Comparison of ENCODE assay signal across 8 cellular contexts in genomic region chr19:14529254-14530004, GRCh38. TPM values are rescaled to one million over a fixed set of nuclear protein-coding genes. Genes with fewer than 3 reads are reported as not detected.
A peak's percentile ranks its signal among the peaks of the same experiment; 100 is the strongest.
DNase-seq lines count a peak whose midpoint lies in the region; ATAC-seq and TF ChIP-seq lines count a peak whose summit lies in the region.

TECR (plus strand) TSS chr19:14529594; CDS start chr19:14529697, 103 bp downstream.

- H4K20me1 ChIP-seq in smooth muscle cell (ENCODE audit: low read depth): peaks cover 24% of the 10 kb centered on the region

- H3K27me3 ChIP-seq in AG04450 (ENCODE audit: control insufficient read depth, insufficient read depth, low read length) (no peaks in the 10 kb centered on the region), smooth muscle cell (ENCODE audit: low read depth) (no peaks in the 10 kb centered on the region)

- CTCF ChIA-PET in AG04450 (lab: Charles Lee) (no interaction called here), WTC11 (lab: Charles Lee) (interaction anchor here (0.9 to 1.0 kb wide), 3 partner anchors 27 to 562 kb away, joined by 3 to 5 read pairs (median 4); no protein-coding TSS in a partner anchor)

- H3K36me3 ChIP-seq in smooth muscle cell (ENCODE audit: low read depth): no peaks in the 10 kb centered on the region

- no peak for TF ChIP-seq CTCF in AG04450 (IDR thresholded peaks at IDR 0.05; ENCODE audit: low read depth, low read length)
- TF ChIP-seq CTCF in WTC11 (IDR thresholded peaks at IDR 0.05): no peak
- TF ChIP-seq CTCF in cardiac fibroblast (IDR thresholded peaks at IDR 0.05; ENCODE audit: low read depth, low read length): no peak
- TF ChIP-seq CTCF in smooth muscle cell (IDR thresholded peaks at IDR 0.05; ENCODE audit: borderline replicate concordance, insufficient read depth, poor library complexity, severe bottlenecking): no peak

- H3K9me3 ChIP-seq in AG04450 (ENCODE audit: control insufficient read depth, insufficient read depth, low read length) (no peaks in the 10 kb centered on the region), smooth muscle cell (replicated peaks; ENCODE audit: low read depth) (no peaks in the 10 kb centered on the region)

- H3K27ac ChIP-seq in AG04450 (ENCODE audit: low read depth, low read length) (peak within 1 kb of the TSS; percentile 78), smooth muscle cell (ENCODE audit: low read depth) (peak within 1 kb of the TSS; percentile 86)

- DNase-seq in AG04450 (ENCODE audit: low read depth, low spot score) (peak; percentile 100), NCI-H226 (peak; percentile 99), WTC11 (ENCODE audit: low spot score) (peak; percentile 100), cardiac fibroblast (ENCODE audit: low read depth in 2 of 2) (peak; percentile 100), iPS-NIHi11 (ENCODE audit: low spot score) (peak; percentile 91), smooth muscle cell (lab: John Stamatoyannopoulos, UW; ENCODE audit: unreplicated experiment) (peak; percentile 100)

- POLR2A ChIA-PET in AG04450 (lab: Yijun Ruan, JAX) (no interaction called here), WTC11 (lab: Charles Lee) (no interaction called here)

- H3K4me3 ChIP-seq in AG04450 (ENCODE audit: low read depth, low read length) (peak within 1 kb of the TSS; percentile 97), cardiac fibroblast (replicated peaks in 1 of 2; ENCODE audit: low read depth in 2 of 2, low read length in 2 of 2) (peak within 1 kb of the TSS; percentile 92 to 97), smooth muscle cell (peak within 1 kb of the TSS; percentile 82)

- H3K27me3 Mint-ChIP-seq in WTC11 (ENCODE audit: low read depth): no peaks in the 10 kb centered on the region

- peak within 1 kb of the TSS; percentile 91 for H3K27ac Mint-ChIP-seq in WTC11

- H3K9me3 Mint-ChIP-seq in WTC11: no peaks in the 10 kb centered on the region

- ATAC-seq in GM18909 (IDR thresholded peaks at IDR 0.05; ENCODE audit: poor library complexity, unreplicated experiment) (peak; percentile 95), HG03175 (IDR thresholded peaks at IDR 0.05; ENCODE audit: unreplicated experiment) (peak; percentile 97), WTC11 (peak; percentile 98)

- peaks cover 4% of the 10 kb centered on the region; the same call in 1 of the 2 replicates for H3K36me3 Mint-ChIP-seq in WTC11

- H2AFZ ChIP-seq in smooth muscle cell (ENCODE audit: low read depth): peak within 1 kb of the TSS; percentile 82

- peaks cover 6% of the 10 kb centered on the region for H3F3A ChIP-seq in smooth muscle cell (ENCODE audit: low read depth)

- H3K4me1 Mint-ChIP-seq in WTC11: peaks cover 12% of the 10 kb centered on the region

- peak within 1 kb of the TSS; percentile 75 for H3K9ac ChIP-seq in smooth muscle cell (ENCODE audit: low read depth)

- H3K4me2 ChIP-seq in smooth muscle cell: peak within 1 kb of the TSS; percentile 89

- H3K79me2 ChIP-seq in smooth muscle cell (ENCODE audit: low read depth): peaks cover 38% of the 10 kb centered on the region

- H3K4me3 Mint-ChIP-seq in WTC11: peak within 1 kb of the TSS; percentile 90

- under 1% methylated on average over 58 of the region's 59 CpGs for WGBS in smooth muscle cell (ENCODE audit: low lambda C conversion rate)

- peaks cover 8% of the 10 kb centered on the region for H3K4me1 ChIP-seq in smooth muscle cell (ENCODE audit: low read depth)

TF ChIP-seq in WTC11, 78 proteins besides CTCF, POLR2A, EP300 and RAD21 (continues in another document):
- no peak for TF ChIP-seq FOXJ3 (CRISPR knock-in tag; IDR thresholded peaks at IDR 0.05; ENCODE audit: borderline replicate concordance)
- TF ChIP-seq MXD4 (CRISPR knock-in tag; IDR thresholded peaks at IDR 0.05; ENCODE audit: borderline replicate concordance): no peak
- TF ChIP-seq MLX (CRISPR knock-in tag; IDR thresholded peaks at IDR 0.05): no peak
- TF ChIP-seq AFF4 (CRISPR knock-in tag; IDR thresholded peaks at IDR 0.05; ENCODE audit: borderline replicate concordance): no peak
- no peak for TF ChIP-seq ZNF671 (CRISPR knock-in tag; IDR thresholded peaks at IDR 0.05)
- TF ChIP-seq OVOL2 (CRISPR knock-in tag; IDR thresholded peaks at IDR 0.05; ENCODE audit: borderline replicate concordance): no peak
- TF ChIP-seq TCF7 (CRISPR knock-in tag; IDR thresholded peaks at IDR 0.05; ENCODE audit: low read depth): no peak
- TF ChIP-seq NR1H2 (CRISPR knock-in tag; IDR thresholded peaks at IDR 0.05): no peak
- no peak for TF ChIP-seq SMAD4 (CRISPR knock-in tag; IDR thresholded peaks at IDR 0.05)
- no peak for TF ChIP-seq NR3C1 (CRISPR knock-in tag; conservative IDR thresholded peaks at IDR 0.05; ENCODE audit: low read depth)
- no peak for TF ChIP-seq IRF1 (CRISPR knock-in tag; IDR thresholded peaks at IDR 0.05)
- TF ChIP-seq USF1 (CRISPR knock-in tag; IDR thresholded peaks at IDR 0.05): peak; percentile 61; the same call in 1 of the 2 replicates
- peak; percentile 23; the same call in 1 of the 2 replicates for TF ChIP-seq HMGA2 (CRISPR knock-in tag; IDR thresholded peaks at IDR 0.05)
- no peak for TF ChIP-seq ATF2 (CRISPR knock-in tag; IDR thresholded peaks at IDR 0.05; ENCODE audit: borderline replicate concordance, low read depth)
- no peak for TF ChIP-seq ZBTB43 (CRISPR knock-in tag; IDR thresholded peaks at IDR 0.05)

RNA-seq across cellular contexts. Expression of gene TECR, which starts in this region (rescaled TPM):
- 59.6 and 70.2 TPM in 2 replicates for polyA plus RNA-seq in AG04450 (2011; rRNA removed)
- 113 and 191 TPM in 2 replicates for polyA minus RNA-seq in AG04450 (2011; rRNA and poly(A)+ RNA removed)
- 161 to 198 TPM (median 197 TPM) in 3 replicates for total RNA-seq in WTC11 (2021)
- 80.6 and 86.1 TPM in 2 replicates for total RNA-seq in smooth muscle cell
- 216 and 252 TPM in 2 replicates for polyA plus RNA-seq in smooth muscle cell

Comparison
In these comparisons a context has a peak if more than half of its experiments do, and no peak if none do; other contexts are left out.
1. Peak in every context shown above with its lines: DNase-seq, ATAC-seq, H3K4me3 ChIP-seq and H3K27ac ChIP-seq.